In the genomic region with DNA sequence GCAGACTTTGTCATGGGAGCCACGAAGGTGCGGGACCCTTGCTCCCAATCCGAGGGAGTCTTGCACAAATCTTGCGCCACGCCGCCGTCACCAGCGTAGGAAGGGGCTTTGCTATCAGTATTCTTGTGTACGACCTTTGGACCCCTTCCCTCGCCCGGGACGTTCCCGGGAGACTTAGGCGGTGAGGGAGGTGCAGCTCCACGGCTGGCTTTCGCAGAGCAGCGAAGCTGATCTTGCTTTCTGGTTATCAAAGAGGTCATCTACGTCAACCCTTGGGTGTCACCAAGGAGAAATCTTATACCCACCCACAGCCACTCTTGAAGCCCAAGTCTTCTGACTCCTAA, we compare ENCODE assay signal across 1 cellular context.
A peak's percentile ranks its signal among the peaks of the same experiment; 100 is the strongest.
TF ChIP-seq lines count a peak whose summit lies in the region.

No MANE protein-coding gene starts in this region.

TF ChIP-seq in K562, 482 proteins besides CTCF, POLR2A, EP300 and RAD21 (continued from another document):
- TF ChIP-seq, protein P1, sequence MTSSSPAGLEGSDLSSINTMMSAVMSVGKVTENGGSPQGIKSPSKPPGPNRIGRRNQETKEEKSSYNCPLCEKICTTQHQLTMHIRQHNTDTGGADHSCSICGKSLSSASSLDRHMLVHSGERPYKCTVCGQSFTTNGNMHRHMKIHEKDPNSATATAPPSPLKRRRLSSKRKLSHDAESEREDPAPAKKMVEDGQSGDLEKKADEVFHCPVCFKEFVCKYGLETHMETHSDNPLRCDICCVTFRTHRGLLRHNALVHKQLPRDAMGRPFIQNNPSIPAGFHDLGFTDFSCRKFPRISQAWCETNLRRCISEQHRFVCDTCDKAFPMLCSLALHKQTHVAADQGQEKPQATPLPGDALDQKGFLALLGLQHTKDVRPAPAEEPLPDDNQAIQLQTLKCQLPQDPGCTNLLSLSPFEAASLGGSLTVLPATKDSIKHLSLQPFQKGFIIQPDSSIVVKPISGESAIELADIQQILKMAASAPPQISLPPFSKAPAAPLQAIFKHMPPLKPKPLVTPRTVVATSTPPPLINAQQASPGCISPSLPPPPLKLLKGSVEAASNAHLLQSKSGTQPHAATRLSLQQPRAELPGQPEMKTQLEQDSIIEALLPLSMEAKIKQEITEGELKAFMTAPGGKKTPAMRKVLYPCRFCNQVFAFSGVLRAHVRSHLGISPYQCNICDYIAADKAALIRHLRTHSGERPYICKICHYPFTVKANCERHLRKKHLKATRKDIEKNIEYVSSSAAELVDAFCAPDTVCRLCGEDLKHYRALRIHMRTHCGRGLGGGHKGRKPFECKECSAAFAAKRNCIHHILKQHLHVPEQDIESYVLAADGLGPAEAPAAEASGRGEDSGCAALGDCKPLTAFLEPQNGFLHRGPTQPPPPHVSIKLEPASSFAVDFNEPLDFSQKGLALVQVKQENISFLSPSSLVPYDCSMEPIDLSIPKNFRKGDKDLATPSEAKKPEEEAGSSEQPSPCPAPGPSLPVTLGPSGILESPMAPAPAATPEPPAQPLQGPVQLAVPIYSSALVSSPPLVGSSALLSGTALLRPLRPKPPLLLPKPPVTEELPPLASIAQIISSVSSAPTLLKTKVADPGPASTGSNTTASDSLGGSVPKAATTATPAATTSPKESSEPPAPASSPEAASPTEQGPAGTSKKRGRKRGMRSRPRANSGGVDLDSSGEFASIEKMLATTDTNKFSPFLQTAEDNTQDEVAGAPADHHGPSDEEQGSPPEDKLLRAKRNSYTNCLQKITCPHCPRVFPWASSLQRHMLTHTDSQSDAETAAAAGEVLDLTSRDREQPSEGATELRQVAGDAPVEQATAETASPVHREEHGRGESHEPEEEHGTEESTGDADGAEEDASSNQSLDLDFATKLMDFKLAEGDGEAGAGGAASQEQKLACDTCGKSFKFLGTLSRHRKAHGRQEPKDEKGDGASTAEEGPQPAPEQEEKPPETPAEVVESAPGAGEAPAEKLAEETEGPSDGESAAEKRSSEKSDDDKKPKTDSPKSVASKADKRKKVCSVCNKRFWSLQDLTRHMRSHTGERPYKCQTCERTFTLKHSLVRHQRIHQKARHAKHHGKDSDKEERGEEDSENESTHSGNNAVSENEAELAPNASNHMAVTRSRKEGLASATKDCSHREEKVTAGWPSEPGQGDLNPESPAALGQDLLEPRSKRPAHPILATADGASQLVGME (CRISPR knock-in tag; IDR thresholded peaks at IDR 0.05) = 0 out of 2 replicates have a peak, but pooled peaks have one; percentile 3
- TF ChIP-seq STAT6 (CRISPR knock-in tag; IDR thresholded peaks at IDR 0.05) (no peak), TCF7 (IDR thresholded peaks at IDR 0.05; ENCODE audit: borderline replicate concordance) (no peak), ID3 (CRISPR knock-in tag; IDR thresholded peaks at IDR 0.05) (no peak), ID3 (tag; IDR thresholded peaks at IDR 0.05) (peak; percentile 52; the same call in 1 of the 2 replicates), ZNF41 (CRISPR knock-in tag; conservative IDR thresholded peaks at IDR 0.05) (0 out of 2 replicates have a peak, but pooled peaks have one; percentile 10), YBX1 (IDR thresholded peaks at IDR 0.05) (no peak), ESRRA (IDR thresholded peaks at IDR 0.05; ENCODE audit: borderline replicate concordance, low read depth) (peak; percentile 23; the same call in 1 of the 2 replicates)
- TF ChIP-seq, protein P2, sequence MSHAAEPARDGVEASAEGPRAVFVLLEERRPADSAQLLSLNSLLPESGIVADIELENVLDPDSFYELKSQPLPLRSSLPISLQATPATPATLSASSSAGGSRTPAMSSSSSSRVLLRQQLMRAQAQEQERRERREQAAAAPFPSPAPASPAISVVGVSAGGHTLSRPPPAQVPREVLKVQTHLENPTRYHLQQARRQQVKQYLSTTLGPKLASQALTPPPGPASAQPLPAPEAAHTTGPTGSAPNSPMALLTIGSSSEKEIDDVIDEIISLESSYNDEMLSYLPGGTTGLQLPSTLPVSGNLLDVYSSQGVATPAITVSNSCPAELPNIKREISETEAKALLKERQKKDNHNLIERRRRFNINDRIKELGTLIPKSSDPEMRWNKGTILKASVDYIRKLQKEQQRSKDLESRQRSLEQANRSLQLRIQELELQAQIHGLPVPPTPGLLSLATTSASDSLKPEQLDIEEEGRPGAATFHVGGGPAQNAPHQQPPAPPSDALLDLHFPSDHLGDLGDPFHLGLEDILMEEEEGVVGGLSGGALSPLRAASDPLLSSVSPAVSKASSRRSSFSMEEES (CRISPR knock-in tag; IDR thresholded peaks at IDR 0.05) = no peak
- TF ChIP-seq, protein P3, sequence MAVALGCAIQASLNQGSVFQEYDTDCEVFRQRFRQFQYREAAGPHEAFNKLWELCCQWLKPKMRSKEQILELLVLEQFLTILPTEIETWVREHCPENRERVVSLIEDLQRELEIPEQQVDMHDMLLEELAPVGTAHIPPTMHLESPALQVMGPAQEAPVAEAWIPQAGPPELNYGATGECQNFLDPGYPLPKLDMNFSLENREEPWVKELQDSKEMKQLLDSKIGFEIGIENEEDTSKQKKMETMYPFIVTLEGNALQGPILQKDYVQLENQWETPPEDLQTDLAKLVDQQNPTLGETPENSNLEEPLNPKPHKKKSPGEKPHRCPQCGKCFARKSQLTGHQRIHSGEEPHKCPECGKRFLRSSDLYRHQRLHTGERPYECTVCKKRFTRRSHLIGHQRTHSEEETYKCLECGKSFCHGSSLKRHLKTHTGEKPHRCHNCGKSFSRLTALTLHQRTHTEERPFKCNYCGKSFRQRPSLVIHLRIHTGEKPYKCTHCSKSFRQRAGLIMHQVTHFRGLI (CRISPR knock-in tag; IDR thresholded peaks at IDR 0.05) = no peak
